8 cellular contexts compared by ENCODE assay signal in the genomic region with DNA sequence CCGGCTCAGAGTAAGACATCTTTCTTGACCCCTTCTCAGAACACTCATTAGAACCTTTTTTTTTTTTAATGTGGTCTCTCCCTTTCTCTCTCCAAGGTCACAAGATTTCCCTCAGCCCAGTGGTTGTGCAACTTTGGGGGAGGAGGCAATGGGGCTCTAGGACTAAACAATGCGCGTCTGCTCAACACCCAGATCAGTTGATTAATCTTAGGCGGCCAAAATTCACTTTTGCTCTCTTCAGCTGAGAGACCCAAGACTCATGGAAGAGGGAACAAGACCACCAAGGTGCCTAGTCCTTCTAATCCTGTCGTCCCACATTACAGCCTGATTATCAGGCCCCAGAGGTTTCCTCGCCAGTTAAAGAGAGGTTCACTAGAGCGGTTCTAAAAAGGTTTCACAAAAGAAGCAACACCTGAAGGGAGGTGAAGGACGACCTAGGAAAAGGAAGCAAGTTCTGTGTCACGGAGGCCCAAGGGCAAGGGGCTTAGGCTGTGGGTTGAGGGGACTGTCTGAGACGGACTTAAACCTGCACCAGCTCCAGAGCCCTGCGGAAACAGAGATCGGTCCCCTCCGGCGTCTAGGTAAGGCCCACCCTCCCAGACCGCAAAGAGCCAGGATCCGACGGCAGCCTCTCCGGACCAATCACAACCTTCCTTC. TPM values are rescaled to one million over a fixed set of nuclear protein-coding genes. Genes with fewer than 3 reads are reported as not detected.
A peak's percentile ranks its signal among the peaks of the same experiment; 100 is the strongest.
DNase-seq lines count a peak whose midpoint lies in the region; ATAC-seq and TF ChIP-seq lines count a peak whose summit lies in the region.

No MANE protein-coding gene starts in this region.

- H3K4me1 Mint-ChIP-seq in activated CD4-positive, alpha-beta memory T cell treated with anti-CD3 and anti-CD28 coated beads, Interleukin-2, amount 10 ng/mL, durations not matched to agents 7 days and 5 days, result peaks cover 47% of the 10 kb centered on the region
- peaks cover 22% of the 10 kb centered on the region for H3K4me1 Mint-ChIP-seq in progenitor cell of endocrine pancreas (ENCODE audit: low read depth)

- POLR2A ChIA-PET in activated CD4-positive, alpha-beta memory T cell treated with anti-CD3 and anti-CD28 coated beads, Interleukin-2, amount 10 ng/mL, durations not matched to agents 7 days and 5 days (lab: Charles Lee), result interaction anchor here (0.6 to 4.2 kb wide), 31 partner anchors 9 to 780 kb away, joined by 3 to 44 read pairs (median 4); a partner anchor contains a TSS

- intact Hi-C loops in Right ventricle myocardium superior (cut with DNase I), result loop anchor here (10.0 kb wide), 1 partner anchor 175 kb away; a partner anchor contains a TSS

- peaks cover 2% of the 10 kb centered on the region for H3K36me3 Mint-ChIP-seq in activated CD4-positive, alpha-beta memory T cell treated with anti-CD3 and anti-CD28 coated beads, Interleukin-2, amount 10 ng/mL, durations not matched to agents 7 days and 5 days (ENCODE audit: low read depth)
- H3K36me3 Mint-ChIP-seq in progenitor cell of endocrine pancreas (ENCODE audit: insufficient read depth), result no peaks in the 10 kb centered on the region

- H3K27me3 Mint-ChIP-seq in activated CD4-positive, alpha-beta memory T cell treated with anti-CD3 and anti-CD28 coated beads, Interleukin-2, amount 10 ng/mL, durations not matched to agents 7 days and 5 days, result no peaks in the 10 kb centered on the region
- no peaks in the 10 kb centered on the region for H3K27me3 Mint-ChIP-seq in progenitor cell of endocrine pancreas

- CTCF ChIA-PET in activated CD4-positive, alpha-beta memory T cell treated with anti-CD3 and anti-CD28 coated beads, Interleukin-2, amount 10 ng/mL, durations not matched to agents 7 days and 5 days (lab: Charles Lee), result interaction anchor here (0.7 to 5.1 kb wide), 22 partner anchors 8 to 462 kb away, joined by 3 to 47 read pairs (median 5); a partner anchor contains a TSS

- DNase-seq in HT1080 (ENCODE audit: low read depth) (peak; percentile 39), Right ventricle myocardium superior (peak; percentile 70), progenitor cell of endocrine pancreas (ENCODE audit: low spot score, unreplicated experiment) (no peak), DMS 273 (lab: John Stamatoyannopoulos, UW; ENCODE audit: unreplicated experiment) (no peak)
- DNase-seq in activated CD4-positive, alpha-beta memory T cell treated with anti-CD3 and anti-CD28 coated beads, Interleukin-2, amount 10 ng/mL, durations not matched to agents 7 days and 5 days, result peak; percentile 38
- no peak for DNase-seq in stimulated activated CD4-positive, alpha-beta T cell treated with anti-CD3 and anti-CD28 coated beads, Interleukin-4, amount 100 ng/mL, for 24 hours

- H3K4me3 ChIP-seq in BLaER1 treated with 17β-estradiol and CSF1 and Interleukin-3, amounts not matched to agents 10 nM and 100 nM, result peak overlapping the region; percentile 58 to 79 (median 67)

- H3K27me3 ChIP-seq in BLaER1 treated with 17β-estradiol and CSF1 and Interleukin-3, amounts not matched to agents 10 nM and 100 nM, result no peaks in the 10 kb centered on the region

- H3K4me1 ChIP-seq in BLaER1 treated with 17β-estradiol and CSF1 and Interleukin-3, amounts not matched to agents 10 nM and 100 nM, result peaks cover 57 to 80% (median 72%) of the 10 kb centered on the region in 10 experiments

- H3K4me3 Mint-ChIP-seq in activated CD4-positive, alpha-beta memory T cell treated with anti-CD3 and anti-CD28 coated beads, Interleukin-2, amount 10 ng/mL, durations not matched to agents 7 days and 5 days, result peak overlapping the region; percentile 80
- H3K4me3 Mint-ChIP-seq in progenitor cell of endocrine pancreas (ENCODE audit: low read depth), result peak overlapping the region; percentile 90

- TF ChIP-seq CTCF in progenitor cell of endocrine pancreas (IDR thresholded peaks at IDR 0.05; ENCODE audit: unreplicated experiment), result no peak

- H4K20me1 ChIP-seq in BLaER1 treated with 17β-estradiol and CSF1 and Interleukin-3, amounts not matched to agents 10 nM and 100 nM, result peaks cover 0 to 18% (median 0%) of the 10 kb centered on the region in 11 experiments; a peak in 6 of 22 replicates

- no peaks in the 10 kb centered on the region for H3K9me3 ChIP-seq in BLaER1 treated with 17β-estradiol and CSF1 and Interleukin-3, amounts not matched to agents 10 nM and 100 nM (replicated peaks in 1 of 11)

- H3K4me2 ChIP-seq in BLaER1 treated with 17β-estradiol and CSF1 and Interleukin-3, amounts not matched to agents 10 nM and 100 nM, result peak overlapping the region; percentile 89 to 99 (median 95)

- H3K9ac ChIP-seq in BLaER1 treated with 17β-estradiol and CSF1 and Interleukin-3, amounts not matched to agents 10 nM and 100 nM, result peak overlapping the region; percentile 85 to 97 (median 92)

- peaks cover 13 to 31% (median 23%) of the 10 kb centered on the region in 11 experiments; a peak in 21 of 22 replicates for H3K36me3 ChIP-seq in BLaER1 treated with 17β-estradiol and CSF1 and Interleukin-3, amounts not matched to agents 10 nM and 100 nM

- peak overlapping the region; percentile 79 to 98 (median 96) for H3K27ac ChIP-seq in BLaER1 treated with 17β-estradiol and CSF1 and Interleukin-3, amounts not matched to agents 10 nM and 100 nM

- H3K9me3 Mint-ChIP-seq in activated CD4-positive, alpha-beta memory T cell treated with anti-CD3 and anti-CD28 coated beads, Interleukin-2, amount 10 ng/mL, durations not matched to agents 7 days and 5 days, result no peaks in the 10 kb centered on the region
- no peaks in the 10 kb centered on the region for H3K9me3 Mint-ChIP-seq in progenitor cell of endocrine pancreas (ENCODE audit: low read depth)

- ATAC-seq in Right ventricle myocardium superior (ENCODE audit: poor library complexity), result peak; percentile 12
- ATAC-seq in GM19395 (IDR thresholded peaks at IDR 0.05; ENCODE audit: unreplicated experiment), result no peak

- H3K27ac Mint-ChIP-seq in activated CD4-positive, alpha-beta memory T cell treated with anti-CD3 and anti-CD28 coated beads, Interleukin-2, amount 10 ng/mL, durations not matched to agents 7 days and 5 days, result peak overlapping the region; percentile 97
- peak overlapping the region; percentile 98 for H3K27ac Mint-ChIP-seq in progenitor cell of endocrine pancreas

RNA-seq across cellular contexts. Expression of a gene that starts 0.8 kb away (rescaled TPM):
- total RNA-seq in HT1080 (2014; rRNA removed; shearing (Covaris generic)), result 88.1 and 98.4 TPM in 2 replicates
- 33.6 and 42.4 TPM in 2 replicates for polyA plus RNA-seq in HT1080 (2015; cell fraction: cytosol; rRNA removed)
- polyA plus RNA-seq in HT1080 (2015; cell fraction: nucleus; rRNA removed), result 88.7 and 97.6 TPM in 2 replicates
- total RNA-seq in activated CD4-positive, alpha-beta memory T cell treated with anti-CD3 and anti-CD28 coated beads, Interleukin-2, amount 10 ng/mL, durations not matched to agents 7 days and 5 days, result 10 to 100 TPM; 24.5 to 28.0 TPM
- total RNA-seq in Right ventricle myocardium superior, result 10.8 TPM
- total RNA-seq in progenitor cell of endocrine pancreas, result 60.2 and 61.5 TPM in 2 replicates

RNA-seq across cellular contexts. Expression of a gene that starts 1.0 kb away (rescaled TPM):
- 12.3 and 18.9 TPM in 2 replicates for total RNA-seq in HT1080 (2014; rRNA removed; shearing (Covaris generic))
- polyA plus RNA-seq in HT1080 (2015; cell fraction: cytosol; rRNA removed), result 6.9 and 9.9 TPM in 2 replicates
- polyA plus RNA-seq in HT1080 (2015; cell fraction: nucleus; rRNA removed), result 76.6 and 83.4 TPM in 2 replicates
- total RNA-seq in activated CD4-positive, alpha-beta memory T cell treated with anti-CD3 and anti-CD28 coated beads, Interleukin-2, amount 10 ng/mL, durations not matched to agents 7 days and 5 days, result 10 to 100 TPM; 24.8 to 25.7 TPM
- total RNA-seq in Right ventricle myocardium superior (5.5 TPM), progenitor cell of endocrine pancreas (11.9 and 17.0 TPM in 2 replicates)

RNA-seq across cellular contexts. Expression of a gene that starts 7.0 kb away (rescaled TPM):
- total RNA-seq in HT1080 (2014; rRNA removed; shearing (Covaris generic)), result not detected in 2 replicates
- polyA plus RNA-seq in HT1080 (2015; cell fraction: cytosol; rRNA removed), result not detected in 2 replicates
- polyA plus RNA-seq in HT1080 (2015; cell fraction: nucleus; rRNA removed), result not detected in 2 replicates
- total RNA-seq in activated CD4-positive, alpha-beta memory T cell treated with anti-CD3 and anti-CD28 coated beads, Interleukin-2, amount 10 ng/mL, durations not matched to agents 7 days and 5 days, result not detected
- total RNA-seq in Right ventricle myocardium superior (not detected), progenitor cell of endocrine pancreas (not detected in 2 replicates)

RNA-seq across cellular contexts. Expression of a gene that starts 48.3 kb away (rescaled TPM):
- 166 and 243 TPM in 2 replicates for total RNA-seq in HT1080 (2014; rRNA removed; shearing (Covaris generic))
- polyA plus RNA-seq in HT1080 (2015; cell fraction: cytosol; rRNA removed), result 660 and 801 TPM in 2 replicates
- 739 and 834 TPM in 2 replicates for polyA plus RNA-seq in HT1080 (2015; cell fraction: nucleus; rRNA removed)
- 100 to 1,000 TPM; 738 to 756 TPM for total RNA-seq in activated CD4-positive, alpha-beta memory T cell treated with anti-CD3 and anti-CD28 coated beads, Interleukin-2, amount 10 ng/mL, durations not matched to agents 7 days and 5 days
- total RNA-seq in Right ventricle myocardium superior, result 503 TPM
- 1,366 and 1,400 TPM in 2 replicates for total RNA-seq in progenitor cell of endocrine pancreas

RNA-seq across cellular contexts. Expression of a gene that starts 58.7 kb away (rescaled TPM):
- 70.7 and 100 TPM in 2 replicates for total RNA-seq in HT1080 (2014; rRNA removed; shearing (Covaris generic))
- 89.7 and 99.4 TPM in 2 replicates for polyA plus RNA-seq in HT1080 (2015; cell fraction: cytosol; rRNA removed)
- polyA plus RNA-seq in HT1080 (2015; cell fraction: nucleus; rRNA removed), result 46.5 and 55.1 TPM in 2 replicates
- 100 to 1,000 TPM; 242 to 246 TPM for total RNA-seq in activated CD4-positive, alpha-beta memory T cell treated with anti-CD3 and anti-CD28 coated beads, Interleukin-2, amount 10 ng/mL, durations not matched to agents 7 days and 5 days
- total RNA-seq in Right ventricle myocardium superior, result 46.0 TPM
- total RNA-seq in progenitor cell of endocrine pancreas, result 101 and 106 TPM in 2 replicates

Comparison
In these comparisons a context has a peak if more than half of its experiments do, and no peak if none do; other contexts are left out.
1. DNase-seq: peak in HT1080 (single experiment), activated CD4-positive, alpha-beta memory T cell treated with anti-CD3 and anti-CD28 coated beads, Interleukin-2, amount 10 ng/mL, durations not matched to agents 7 days and 5 days (single experiment) and Right ventricle myocardium superior (single experiment); none in progenitor cell of endocrine pancreas (single experiment), DMS 273 (single experiment) and stimulated activated CD4-positive, alpha-beta T cell treated with anti-CD3 and anti-CD28 coated beads, Interleukin-4, amount 100 ng/mL, for 24 hours (single experiment).